8 cellular contexts compared by ENCODE assay signal in genomic region chr1:36369061-36369470, GRCh38. TPM values are rescaled to one million over a fixed set of nuclear protein-coding genes. Genes with fewer than 3 reads are reported as not detected.
A peak's percentile ranks its signal among the peaks of the same experiment; 100 is the strongest.
DNase-seq lines count a peak whose midpoint lies in the region; ATAC-seq and TF ChIP-seq lines count a peak whose summit lies in the region.

No MANE protein-coding gene starts in this region.

- H4K20me1 ChIP-seq in PC-9 (ENCODE audit: insufficient read depth) = peaks cover 16% of the 10 kb centered on the region

- no peak for ATAC-seq in HG03159 (IDR thresholded peaks at IDR 0.05; ENCODE audit: unreplicated experiment)

- no peaks in the 10 kb centered on the region for H3K27me3 Mint-ChIP-seq in nephron (ENCODE audit: low read depth)

- DNase-seq in DMS153 treated with DMSO at 0.1 percent for 48 hours (lab: John Stamatoyannopoulos, UW; ENCODE audit: unreplicated experiment) (peak; percentile 93), PC-9 (peak; percentile 51 to 84), activated T-cell treated with anti-CD3 and anti-CD28 coated beads for 48 hours (ENCODE audit: low read depth) (peak; percentile 76), esophagus muscularis mucosa (ENCODE audit: extremely low spot score) (peak; percentile 96), stomach (peak; percentile 85)
- peak; percentile 69 for DNase-seq in Jurkat, Clone E6-1 (ENCODE audit: low read depth, low spot score)

- H3K4me2 ChIP-seq in PC-9 = peak overlapping the region; percentile 34; the same call in 1 of the 2 replicates

- H3K79me2 ChIP-seq in PC-9 (ENCODE audit: low read depth) = peaks cover 78% of the 10 kb centered on the region

- no peak overlapping the region for H2AFZ ChIP-seq in PC-9

- H3K9me3 Mint-ChIP-seq in nephron = no peaks in the 10 kb centered on the region

- no peak overlapping the region for H3K4me3 ChIP-seq in Jurkat, Clone E6-1 (ENCODE audit: low read length)
- H3K4me3 ChIP-seq in PC-9 (no peak overlapping the region), esophagus muscularis mucosa (no peak overlapping the region), stomach (no peak overlapping the region)

- H3K27me3 ChIP-seq in PC-9 (ENCODE audit: insufficient read depth, low read depth) (no peaks in the 10 kb centered on the region), esophagus muscularis mucosa (no peaks in the 10 kb centered on the region), stomach (no peaks in the 10 kb centered on the region)

- TF ChIP-seq POLR2A in esophagus muscularis mucosa (IDR thresholded peaks at IDR 0.05; ENCODE audit: low read depth) (no peak), stomach (IDR thresholded peaks at IDR 0.05) (no peak)

- H3K4me1 Mint-ChIP-seq in nephron = peaks cover 65% of the 10 kb centered on the region

- H3K27ac Mint-ChIP-seq in nephron = peak overlapping the region; percentile 85 to 94 (median 93)

- peaks cover 43% of the 10 kb centered on the region for H3F3A ChIP-seq in PC-9 (ENCODE audit: insufficient read depth, low read depth)

- WGBS in esophagus muscularis mucosa = 30% methylated on average over 2 of the region's 2 CpGs
- WGBS in stomach, 5 donors = 13 to 29% (median 17%) methylated on average over 1 to 2 of the region's 2 CpGs

- TF ChIP-seq CTCF in PC-9 (conservative IDR thresholded peaks at IDR 0.05) (peak; percentile 95), esophagus muscularis mucosa (IDR thresholded peaks at IDR 0.05) (peak; percentile 90 to 97 (median 92)), nephron (IDR thresholded peaks at IDR 0.05; ENCODE audit: unreplicated experiment in 3 of 3) (peak; percentile 87 to 98 (median 92)), stomach (IDR thresholded peaks at IDR 0.05) (peak in 6 of 7 experiments; percentile 18 to 96 (median 92))

- no peak for TF ChIP-seq EP300 in esophagus muscularis mucosa (IDR thresholded peaks at IDR 0.05)
- no peak for TF ChIP-seq EP300 in stomach (IDR thresholded peaks at IDR 0.05)

- H3K9me2 ChIP-seq in PC-9 (ENCODE audit: insufficient read depth) = no peaks in the 10 kb centered on the region

- H3K27ac ChIP-seq in PC-9 = peak overlapping the region; percentile 13; the same call in 1 of the 2 replicates
- no peak overlapping the region for H3K27ac ChIP-seq in esophagus muscularis mucosa (replicated peaks in 1 of 4)
- H3K27ac ChIP-seq in stomach = peak overlapping the region in 1 of 5 donors; percentile 44

- H3K4me1 ChIP-seq in PC-9 (replicated peaks; ENCODE audit: insufficient read depth) (peaks cover 34% of the 10 kb centered on the region), esophagus muscularis mucosa (peaks cover 61 to 78% (median 70%) of the 10 kb centered on the region in 4 donors), stomach (peaks cover 35 to 83% (median 65%) of the 10 kb centered on the region in 4 donors)

- POLR2A ChIA-PET in PC-9 (lab: Charles Lee; ENCODE audit: unreplicated experiment) = no interaction called here

- H3K36me3 ChIP-seq in PC-9 (ENCODE audit: low read depth) (peaks cover 18% of the 10 kb centered on the region), esophagus muscularis mucosa (peaks cover 0 to 16% (median 13%) of the 10 kb centered on the region in 4 donors), stomach (peaks cover 5 to 20% (median 9%) of the 10 kb centered on the region in 4 donors)

- intact Hi-C loops in PC-9 (cut with micrococcal nuclease; ENCODE audit: unreplicated experiment) (loop anchor here (1.0 kb wide), 2 partner anchors 27 to 52 kb away; no protein-coding TSS in a partner anchor), esophagus muscularis mucosa (cut with DNase I) (loop anchor here (2.0 kb wide), 1 partner anchor 52 kb away; no protein-coding TSS in a partner anchor), stomach (cut with DNase I; ENCODE audit: low total_unique reads) (no loop called here)

- no peak overlapping the region for H3K4me3 Mint-ChIP-seq in nephron

- H3K36me3 Mint-ChIP-seq in nephron (ENCODE audit: low read depth) = peaks cover 6% of the 10 kb centered on the region

- no TSS peak for BruUV-seq in PC-9 (replicated peaks; lab: Mats Ljungman, UMichigan)

- H3K9me3 ChIP-seq in PC-9 (ENCODE audit: insufficient read depth, low read depth) = no peaks in the 10 kb centered on the region
- no peaks in the 10 kb centered on the region for H3K9me3 ChIP-seq in esophagus muscularis mucosa
- no peaks in the 10 kb centered on the region for H3K9me3 ChIP-seq in stomach

- CTCF ChIA-PET in PC-9 (lab: Charles Lee) = interaction anchor here (0.6 to 3.6 kb wide), 7 partner anchors 16 to 36 kb away, joined by 3 to 21 read pairs (median 5); no protein-coding TSS in a partner anchor

RNA-seq across cellular contexts. Expression of gene STK40, which starts 16.7 kb away (rescaled TPM):
- polyA plus RNA-seq in Jurkat, Clone E6-1 (2012; ENCODE audit: insufficient read depth, insufficient read length) = 36.8 TPM
- total RNA-seq in PC-9 (2021) (42.9 and 59.2 TPM in 2 replicates), esophagus muscularis mucosa (100 to 1,000 TPM in 1 of 4 donors, 10 to 100 TPM in 3; 67.7 to 103 (median 80.2) TPM), stomach (10 to 100 TPM; 14.0 to 57.4 (median 28.3) TPM)
- 10 to 100 TPM; 14.6 to 36.0 (median 32.1) TPM for polyA plus RNA-seq in stomach

RNA-seq across cellular contexts. Expression of gene LSM10, which starts 28.6 kb away (rescaled TPM):
- polyA plus RNA-seq in Jurkat, Clone E6-1 (2012; ENCODE audit: insufficient read depth, insufficient read length) = 53.7 TPM
- total RNA-seq in PC-9 (2021) = 33.4 and 39.7 TPM in 2 replicates
- total RNA-seq in esophagus muscularis mucosa = 10 to 100 TPM; 42.2 to 64.5 (median 59.5) TPM
- 100 to 1,000 TPM in 1 of 5 donors, 10 to 100 TPM in 3, 1 to 10 TPM in 1; 5.1 to 261 (median 42.6) TPM for total RNA-seq in stomach
- 10 to 100 TPM; 46.5 to 65.7 (median 64.8) TPM for polyA plus RNA-seq in stomach

RNA-seq across cellular contexts. Expression of gene EVA1B, which starts 45.6 kb away (rescaled TPM):
- 5.7 TPM for polyA plus RNA-seq in Jurkat, Clone E6-1 (2012; ENCODE audit: insufficient read depth, insufficient read length)
- total RNA-seq in PC-9 (2021) = 12.4 and 20.5 TPM in 2 replicates
- total RNA-seq in esophagus muscularis mucosa = 100 to 1,000 TPM in 2 of 4 donors, 10 to 100 TPM in 2; 45.1 to 129 (median 79.5) TPM
- total RNA-seq in stomach = 10 to 100 TPM in 3 of 5 donors, 1 to 10 TPM in 1, not detected in 1; 8.3 to 67.2 (median 44.0) TPM
- polyA plus RNA-seq in stomach = 10 to 100 TPM; 29.0 to 35.0 (median 29.8) TPM
